Comparison of ENCODE assay signal across 10 cellular contexts in genomic region chr20:22248052-22248667, GRCh38.
A peak's percentile ranks its signal among the peaks of the same experiment; 100 is the strongest.
DNase-seq lines count a peak whose midpoint lies in the region; ATAC-seq and TF ChIP-seq lines count a peak whose summit lies in the region.
"Had no signal": no experiment of that assay in that cellular context is flagged by ENCODE, and none has a peak within 500 bp of the region (broad histone marks: within the 10 kb centered on the region; RNA-seq: fewer than 3 reads in every experiment).

No MANE protein-coding gene starts in this region.

- no peaks in the 10 kb centered on the region for H3K36me3 ChIP-seq in vagina

- H3K4me1 Mint-ChIP-seq in brain: no peaks in the 10 kb centered on the region
- no peaks in the 10 kb centered on the region for H3K4me1 Mint-ChIP-seq in activated CD4-positive, alpha-beta T cell treated with anti-CD3 and anti-CD28 coated beads, Interleukin-2, amount 10 ng/mL, durations not matched to agents 7 days and 5 days
- H3K4me1 Mint-ChIP-seq: activated CD4-positive, alpha-beta memory T cell treated with anti-CD3 and anti-CD28 coated beads, Interleukin-2, amount 10 ng/mL, durations not matched to agents 7 days and 5 days had no signal

- H3K27me3 Mint-ChIP-seq in brain: peaks cover 3% of the 10 kb centered on the region
- H3K27me3 Mint-ChIP-seq in activated CD4-positive, alpha-beta T cell treated with anti-CD3 and anti-CD28 coated beads, Interleukin-2, amount 10 ng/mL, durations not matched to agents 7 days and 5 days: no peaks in the 10 kb centered on the region
- H3K27me3 Mint-ChIP-seq: activated CD4-positive, alpha-beta memory T cell treated with anti-CD3 and anti-CD28 coated beads, Interleukin-2, amount 10 ng/mL, durations not matched to agents 7 days and 5 days had no signal

- POLR2A ChIA-PET in activated CD4-positive, alpha-beta T cell treated with anti-CD3 and anti-CD28 coated beads, Interleukin-2, amount 10 ng/mL, durations not matched to agents 7 days and 5 days (lab: Charles Lee): no interaction called here

- peak; percentile 51 to 81 for TF ChIP-seq CTCF in brain (conservative IDR thresholded peaks at IDR 0.05)
- TF ChIP-seq CTCF in vagina (IDR thresholded peaks at IDR 0.05): no peak

- H3K36me3 Mint-ChIP-seq in brain: no peaks in the 10 kb centered on the region
- H3K36me3 Mint-ChIP-seq in activated CD4-positive, alpha-beta T cell treated with anti-CD3 and anti-CD28 coated beads, Interleukin-2, amount 10 ng/mL, durations not matched to agents 7 days and 5 days (ENCODE audit: low read depth): no peaks in the 10 kb centered on the region

- DNase-seq in GM03348 (ENCODE audit: low spot score) (peak; percentile 57), LHCN-M2 (ENCODE audit: low read depth) (peak; percentile 4), myocyte (ENCODE audit: low read depth) (peak; percentile 22), vagina (ENCODE audit: extremely low spot score in 2 of 2) (no peak)
- no peak for DNase-seq in activated CD4-positive, alpha-beta T cell treated with anti-CD3 and anti-CD28 coated beads, Interleukin-2, amount 10 ng/mL, durations not matched to agents 7 days and 5 days
- DNase-seq: activated CD4-positive, alpha-beta memory T cell treated with anti-CD3 and anti-CD28 coated beads, Interleukin-2, amount 10 ng/mL, durations not matched to agents 7 days and 5 days had no signal

- H3K27ac ChIP-seq in vagina: no peak overlapping the region
- H3K27ac ChIP-seq: skin epidermis had no signal

- H3K27me3 ChIP-seq in vagina: no peaks in the 10 kb centered on the region

- CTCF ChIA-PET in activated CD4-positive, alpha-beta T cell treated with anti-CD3 and anti-CD28 coated beads, Interleukin-2, amount 10 ng/mL, durations not matched to agents 7 days and 5 days (lab: Charles Lee): no interaction called here

- H3K4me3 ChIP-seq in vagina: no peak overlapping the region
- H3K4me3 ChIP-seq: skin epidermis had no signal

- intact Hi-C loops in vagina (cut with DNase I): no loop called here

- TF ChIP-seq POLR2A in vagina (IDR thresholded peaks at IDR 0.05): no peak

- no peaks in the 10 kb centered on the region for H3K9me3 Mint-ChIP-seq in brain
- H3K9me3 Mint-ChIP-seq in activated CD4-positive, alpha-beta T cell treated with anti-CD3 and anti-CD28 coated beads, Interleukin-2, amount 10 ng/mL, durations not matched to agents 7 days and 5 days: no peaks in the 10 kb centered on the region

- no peaks in the 10 kb centered on the region for H3K9me3 ChIP-seq in vagina

- no peak for ATAC-seq in HG03521 (IDR thresholded peaks at IDR 0.05; ENCODE audit: unreplicated experiment)
- no peak for ATAC-seq in HG03342 (IDR thresholded peaks at IDR 0.05; ENCODE audit: unreplicated experiment)

- no peak overlapping the region for H3K27ac Mint-ChIP-seq in brain
- H3K27ac Mint-ChIP-seq in activated CD4-positive, alpha-beta T cell treated with anti-CD3 and anti-CD28 coated beads, Interleukin-2, amount 10 ng/mL, durations not matched to agents 7 days and 5 days: no peak overlapping the region
- H3K27ac Mint-ChIP-seq: activated CD4-positive, alpha-beta memory T cell treated with anti-CD3 and anti-CD28 coated beads, Interleukin-2, amount 10 ng/mL, durations not matched to agents 7 days and 5 days had no signal

- H3K4me3 Mint-ChIP-seq in brain: no peak overlapping the region
- no peak overlapping the region for H3K4me3 Mint-ChIP-seq in activated CD4-positive, alpha-beta T cell treated with anti-CD3 and anti-CD28 coated beads, Interleukin-2, amount 10 ng/mL, durations not matched to agents 7 days and 5 days
- H3K4me3 Mint-ChIP-seq: activated CD4-positive, alpha-beta memory T cell treated with anti-CD3 and anti-CD28 coated beads, Interleukin-2, amount 10 ng/mL, durations not matched to agents 7 days and 5 days had no signal

- no peaks in the 10 kb centered on the region for H3K4me1 ChIP-seq in vagina

Comparison
In these comparisons a context has a peak if more than half of its experiments do, and no peak if none do; other contexts are left out.
1. DNase-seq: peak in GM03348 (single experiment), LHCN-M2 (single experiment) and myocyte (single experiment); none in activated CD4-positive, alpha-beta T cell treated with anti-CD3 and anti-CD28 coated beads, Interleukin-2, amount 10 ng/mL, durations not matched to agents 7 days and 5 days (single experiment) and vagina (0 of 2).
2. CTCF ChIP-seq: peak in brain (2 of 2); none in vagina (0 of 3).